14 cellular contexts compared by ENCODE assay signal in the genomic region with DNA sequence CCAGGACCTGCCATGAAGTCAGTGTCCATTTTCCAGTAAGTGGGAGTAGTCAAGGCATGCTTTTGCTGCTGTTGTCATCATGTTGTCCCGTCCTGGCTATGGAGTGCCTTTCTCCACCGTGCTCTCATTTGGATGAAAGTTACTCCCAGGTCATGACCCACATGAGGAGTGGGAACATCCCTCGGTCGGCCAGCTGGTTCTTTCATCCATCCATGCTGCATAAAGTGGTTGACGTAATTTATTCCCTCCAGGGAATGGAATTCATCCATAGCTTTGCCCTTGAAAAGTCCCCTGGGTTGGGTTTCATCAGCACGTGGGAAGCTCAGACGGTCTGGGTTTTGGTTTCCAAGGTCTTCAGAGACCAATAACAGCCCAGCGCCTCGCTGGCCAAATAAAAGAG. TPM values are rescaled to one million over a fixed set of nuclear protein-coding genes. Genes with fewer than 3 reads are reported as not detected.
"Had no signal": no experiment of that assay in that cellular context is flagged by ENCODE, and none has a peak within 500 bp of the region (broad histone marks: within the 10 kb centered on the region; RNA-seq: fewer than 3 reads in every experiment).

No MANE protein-coding gene starts in this region.

- ATAC-seq: activated CD8-positive, alpha-beta T cell treated with anti-CD3 and anti-CD28 coated beads for 36 hours; stimulated activated effector memory CD8-positive, alpha-beta T cell treated with anti-CD3 and anti-CD28 coated beads, Interleukin-12 subunit alpha, Interleukin-12 subunit beta, amount 100 ng/mL, for 72 hours had no signal

- DNase-seq: activated CD8-positive, alpha-beta memory T cell treated with anti-CD3 and anti-CD28 coated beads, Interleukin-2, amount 50 U/mL, for 4 hours; activated CD8-positive, alpha-beta T cell treated with anti-CD3 and anti-CD28 coated beads for 36 hours; activated naive CD4-positive, alpha-beta T cell; mammary epithelial cell; nucleus accumbens had no signal

RNA-seq across cellular contexts. Expression of a gene that starts 11.6 kb away (rescaled TPM):
- total RNA-seq: activated CD8-positive, alpha-beta T cell treated with anti-CD3 and anti-CD28 coated beads for 36 hours; cardiac muscle cell; endothelial cell of umbilical vein; glomerular endothelial cell; mammary epithelial cell; mononuclear cell; natural killer cell treated with Interleukin-12 subunit alpha and Interleukin-12 subunit beta and Interleukin-15 and Interleukin-18, amount 100 ng/mL, for 72 hours; SJCRH30 had no signal

RNA-seq across cellular contexts. Expression of a gene that starts 44.4 kb away (rescaled TPM):
- total RNA-seq: activated CD8-positive, alpha-beta T cell treated with anti-CD3 and anti-CD28 coated beads for 36 hours; ascending aorta; cardiac muscle cell; endothelial cell of umbilical vein; glomerular endothelial cell; mammary epithelial cell; mononuclear cell; natural killer cell treated with Interleukin-12 subunit alpha and Interleukin-12 subunit beta and Interleukin-15 and Interleukin-18, amount 100 ng/mL, for 72 hours; SJCRH30; subcutaneous adipose tissue had no signal
